In genomic region chr1:214801191-214801590, GRCh38 we compare ENCODE assay signal across 21 cellular contexts.
"Had no signal": no experiment of that assay in that cellular context is flagged by ENCODE, and none has a peak within 500 bp of the region (broad histone marks: within the 10 kb centered on the region; RNA-seq: fewer than 3 reads in every experiment).

No MANE protein-coding gene starts in this region.

- H3K27me3 Mint-ChIP-seq: dendritic cell treated with granulocyte-macrophage colony-stimulating factor and Interleukin-4, amounts not matched to agents 40 ng/mL and 50 ng/mL, for 4 days; memory B cell had no signal

- H3K4me3 ChIP-seq: cardiac muscle cell, gastroesophageal sphincter, stomach, vagina had no signal

- H3K4me1 Mint-ChIP-seq: activated naive CD4-positive, alpha-beta T cell treated with anti-CD3 and anti-CD28 coated beads, Interleukin-2, amount 50 U/mL, for 24 hours; immature natural killer cell; memory B cell; stimulated activated effector memory CD8-positive, alpha-beta T cell treated with anti-CD3 and anti-CD28 coated beads, Interleukin-12 subunit alpha, Interleukin-12 subunit beta, amount 100 ng/mL, for 72 hours had no signal

- DNase-seq: activated CD4-positive, CD25-positive, alpha-beta regulatory T cell treated with anti-CD3 and anti-CD28 coated beads, Interleukin-2, amount 50 U/mL, for 72 hours; activated gamma-delta T cell; effector CD8-positive, alpha-beta T cell; immature natural killer cell; left ventricle myocardium superior; occipital lobe; right cardiac atrium; small intestine; stimulated activated CD4-positive, alpha-beta T cell treated with anti-CD3 and anti-CD28 coated beads, Interleukin-15, amount 100 ng/mL, for 24 hours; stimulated activated CD4-positive, alpha-beta T cell treated with anti-CD3 and anti-CD28 coated beads, Interleukin-4, amount 100 ng/mL, for 24 hours; stomach; trophoblast cell had no signal

- H3K36me3 Mint-ChIP-seq: activated naive CD4-positive, alpha-beta T cell treated with anti-CD3 and anti-CD28 coated beads, Interleukin-2, amount 50 U/mL, for 24 hours; immature natural killer cell; memory B cell; stimulated activated effector memory CD8-positive, alpha-beta T cell treated with anti-CD3 and anti-CD28 coated beads, Interleukin-12 subunit alpha, Interleukin-12 subunit beta, amount 100 ng/mL, for 72 hours had no signal

- ATAC-seq: gastroesophageal sphincter; left ventricle myocardium superior; right cardiac atrium; stimulated activated effector memory CD8-positive, alpha-beta T cell treated with anti-CD3 and anti-CD28 coated beads, Interleukin-12 subunit alpha, Interleukin-12 subunit beta, amount 100 ng/mL, for 72 hours had no signal

- H3K4me3 Mint-ChIP-seq: activated naive CD4-positive, alpha-beta T cell treated with anti-CD3 and anti-CD28 coated beads, Interleukin-2, amount 50 U/mL, for 24 hours; dendritic cell treated with granulocyte-macrophage colony-stimulating factor and Interleukin-4, amounts not matched to agents 40 ng/mL and 50 ng/mL, for 4 days; immature natural killer cell; memory B cell; stimulated activated effector memory CD8-positive, alpha-beta T cell treated with anti-CD3 and anti-CD28 coated beads, Interleukin-12 subunit alpha, Interleukin-12 subunit beta, amount 100 ng/mL, for 72 hours had no signal

- H3K27ac Mint-ChIP-seq: activated naive CD4-positive, alpha-beta T cell treated with anti-CD3 and anti-CD28 coated beads, Interleukin-2, amount 50 U/mL, for 24 hours; dendritic cell treated with granulocyte-macrophage colony-stimulating factor and Interleukin-4, amounts not matched to agents 40 ng/mL and 50 ng/mL, for 4 days; immature natural killer cell; memory B cell; progenitor cell of endocrine pancreas; stimulated activated effector memory CD8-positive, alpha-beta T cell treated with anti-CD3 and anti-CD28 coated beads, Interleukin-12 subunit alpha, Interleukin-12 subunit beta, amount 100 ng/mL, for 72 hours had no signal

- H3K27ac ChIP-seq: cardiac muscle cell, gastroesophageal sphincter, stomach, vagina, VCaP had no signal
